ENCODE assay signal across 20 cellular contexts in genomic region chr11:92050305-92050704, GRCh38.
"Had no signal": no experiment of that assay in that cellular context is flagged by ENCODE, and none has a peak within 500 bp of the region (broad histone marks: within the 10 kb centered on the region; RNA-seq: fewer than 3 reads in every experiment).

No MANE protein-coding gene starts in this region.

- H3K9me3 Mint-ChIP-seq: activated CD4-positive, alpha-beta T cell treated with anti-CD3 and anti-CD28 coated beads, Interleukin-2, amount 10 ng/mL, durations not matched to agents 7 days and 5 days had no signal

- H3K9ac ChIP-seq: parathyroid adenoma had no signal

- H3K4me1 Mint-ChIP-seq: activated CD4-positive, alpha-beta T cell treated with anti-CD3 and anti-CD28 coated beads, Interleukin-2, amount 10 ng/mL, durations not matched to agents 7 days and 5 days; stimulated activated naive B cell treated with anti-CD40 and anti-IgM and Interleukin-4, amounts not matched to agents 10 μg/mL and 1 μg/mL and 100 μg/mL, for 72 hours had no signal

- H3K27me3 Mint-ChIP-seq: activated CD4-positive, alpha-beta T cell treated with anti-CD3 and anti-CD28 coated beads, Interleukin-2, amount 10 ng/mL, durations not matched to agents 7 days and 5 days; natural killer cell treated with Interleukin-12 subunit alpha and Interleukin-12 subunit beta and Interleukin-15 and Interleukin-18, amount 100 ng/mL, for 72 hours; stimulated activated naive B cell treated with anti-CD40 and anti-IgM and Interleukin-4, amounts not matched to agents 10 μg/mL and 1 μg/mL and 100 μg/mL, for 72 hours had no signal

- H3K4me2 ChIP-seq: hepatocyte had no signal

- FAIRE-seq: TTC549 had no signal

- H3K36me3 Mint-ChIP-seq: natural killer cell treated with Interleukin-12 subunit alpha and Interleukin-12 subunit beta and Interleukin-15 and Interleukin-18, amount 100 ng/mL, for 72 hours; stimulated activated naive B cell treated with anti-CD40 and anti-IgM and Interleukin-4, amounts not matched to agents 10 μg/mL and 1 μg/mL and 100 μg/mL, for 72 hours had no signal

- H3K27ac ChIP-seq: ascending aorta, breast epithelium, hepatocyte, lower lobe of right lung, parathyroid adenoma, thoracic aorta, upper lobe of right lung had no signal

- H3K4me3 ChIP-seq: ascending aorta, breast epithelium, hepatocyte, lower lobe of right lung, thoracic aorta, upper lobe of right lung had no signal

- H3K27ac Mint-ChIP-seq: activated CD4-positive, alpha-beta T cell treated with anti-CD3 and anti-CD28 coated beads, Interleukin-2, amount 10 ng/mL, durations not matched to agents 7 days and 5 days; natural killer cell treated with Interleukin-12 subunit alpha and Interleukin-12 subunit beta and Interleukin-15 and Interleukin-18, amount 100 ng/mL, for 72 hours; stimulated activated naive B cell treated with anti-CD40 and anti-IgM and Interleukin-4, amounts not matched to agents 10 μg/mL and 1 μg/mL and 100 μg/mL, for 72 hours; T-helper 2 cell treated with Interferon-gamma antibody and Interleukin-4, amounts not matched to agents 5 μg/mL and 100 μg/mL, for 36 hours had no signal

- H3K4me3 Mint-ChIP-seq: activated CD4-positive, alpha-beta T cell treated with anti-CD3 and anti-CD28 coated beads, Interleukin-2, amount 10 ng/mL, durations not matched to agents 7 days and 5 days; natural killer cell treated with Interleukin-12 subunit alpha and Interleukin-12 subunit beta and Interleukin-15 and Interleukin-18, amount 100 ng/mL, for 72 hours; stimulated activated naive B cell treated with anti-CD40 and anti-IgM and Interleukin-4, amounts not matched to agents 10 μg/mL and 1 μg/mL and 100 μg/mL, for 72 hours; T-helper 2 cell treated with Interferon-gamma antibody and Interleukin-4, amounts not matched to agents 5 μg/mL and 100 μg/mL, for 36 hours had no signal

- H3K9me3 ChIP-seq: ascending aorta, breast epithelium, lower lobe of right lung, thoracic aorta, upper lobe of right lung had no signal

- H3K36me3 ChIP-seq: ascending aorta, breast epithelium, lower lobe of right lung, thoracic aorta, upper lobe of right lung had no signal

- H3K27me3 ChIP-seq: ascending aorta, breast epithelium, hepatocyte, upper lobe of right lung had no signal

- H2AFZ ChIP-seq: hepatocyte, parathyroid adenoma had no signal

- ATAC-seq: left colon; lower lobe of right lung; natural killer cell treated with Interleukin-12 subunit alpha and Interleukin-12 subunit beta and Interleukin-15 and Interleukin-18, amount 100 ng/mL, for 72 hours; stimulated activated naive B cell treated with anti-CD40 and anti-IgM and Interleukin-4, amounts not matched to agents 10 μg/mL and 1 μg/mL and 100 μg/mL, for 72 hours; upper lobe of right lung had no signal

- H3K4me1 ChIP-seq: ascending aorta, breast epithelium, lower lobe of right lung, parathyroid adenoma, upper lobe of right lung had no signal

- H3K79me2 ChIP-seq: hepatocyte, parathyroid adenoma had no signal

- DNase-seq: activated CD4-positive, alpha-beta T cell treated with anti-CD3 and anti-CD28 coated beads, Interleukin-2, amount 10 ng/mL, durations not matched to agents 7 days and 5 days; activated CD8-positive, alpha-beta memory T cell treated with anti-CD3 and anti-CD28 coated beads for 24 hours; activated CD8-positive, alpha-beta memory T cell treated with anti-CD3 and anti-CD28 coated beads, Interleukin-2, amount 50 U/mL, for 48 hours; activated effector memory CD4-positive, alpha-beta T cell treated with Interleukin-2 at 50 U/mL for 16 hours; activated naive CD4-positive, alpha-beta T cell treated with anti-CD3 and anti-CD28 coated beads, Interleukin-2, amount 50 U/mL, for 16 hours; activated T-cell treated with anti-CD3 and anti-CD28 coated beads, Interleukin-2, amount 50 U/mL, for 48 hours; cerebellar nuclear complex; effector CD8-positive, alpha-beta T cell; left colon; lower lobe of right lung; stimulated activated naive B cell treated with anti-CD40 and anti-IgM and Interleukin-4, amounts not matched to agents 10 μg/mL and 1 μg/mL and 100 μg/mL, for 72 hours; upper lobe of right lung had no signal
